ENCODE assay signal across 9 cellular contexts in genomic region chr22:40107244-40107643, GRCh38.
DNase-seq lines count a peak whose midpoint lies in the region; TF ChIP-seq lines count a peak whose summit lies in the region.
"Had no signal": no experiment of that assay in that cellular context is flagged by ENCODE, and none has a peak within 500 bp of the region (broad histone marks: within the 10 kb centered on the region; RNA-seq: fewer than 3 reads in every experiment).

No MANE protein-coding gene starts in this region.

- peak; percentile 8 for DNase-seq in EL
- no peak for DNase-seq in epithelial cell of proximal tubule (ENCODE audit: low read depth)
- no peak for DNase-seq in prostate gland (ENCODE audit: low spot score)
- no peak for DNase-seq in COLO829 (ENCODE audit: low spot score)
- no peak for DNase-seq in GDM1 (lab: John Stamatoyannopoulos, UW)
- no peak for DNase-seq in activated CD8-positive, alpha-beta memory T cell treated with anti-CD3 and anti-CD28 coated beads for 24 hours
- DNase-seq in NCI-H146 treated with DMSO at 0.1 percent for 48 hours (lab: John Stamatoyannopoulos, UW; ENCODE audit: unreplicated experiment) = no peak
- DNase-seq: NCI-H748 treated with DMSO at 0.1 percent for 48 hours had no signal

- no peaks in the 10 kb centered on the region for H3K27me3 ChIP-seq in OCI-LY1 (ENCODE audit: insufficient read depth, low read length)
- H3K27me3 ChIP-seq in prostate gland (replicated peaks; ENCODE audit: insufficient read depth) = no peaks in the 10 kb centered on the region

- no peak overlapping the region for H2AFZ ChIP-seq in OCI-LY1 (ENCODE audit: low read length)

- H3K9me3 ChIP-seq in OCI-LY1 (ENCODE audit: low read length) = peaks cover 3% of the 10 kb centered on the region; the same call in 1 of the 2 replicates
- no peaks in the 10 kb centered on the region for H3K9me3 ChIP-seq in prostate gland

- H3K4me2 ChIP-seq in OCI-LY1 (ENCODE audit: low read length) = peak overlapping the region; percentile 65

- H4K20me1 ChIP-seq in OCI-LY1 (ENCODE audit: insufficient read depth, low read length) = no peaks in the 10 kb centered on the region

- no peak for TF ChIP-seq POLR2A in prostate gland (IDR thresholded peaks at IDR 0.05)

- H3K9ac ChIP-seq in OCI-LY1 (ENCODE audit: low read length) = peak overlapping the region; percentile 32

- H3K79me2 ChIP-seq in OCI-LY1 (ENCODE audit: insufficient read depth, low read length) = peaks cover 37% of the 10 kb centered on the region

- H3K4me1 ChIP-seq in OCI-LY1 (ENCODE audit: insufficient read depth, low read length, severe bottlenecking) = peaks cover 35% of the 10 kb centered on the region
- peaks cover 20% of the 10 kb centered on the region for H3K4me1 ChIP-seq in prostate gland (replicated peaks)

- no peaks in the 10 kb centered on the region for H3F3A ChIP-seq in OCI-LY1 (ENCODE audit: insufficient read depth, low read length)

- H3K9me2 ChIP-seq in OCI-LY1 (ENCODE audit: low read depth, low read length) = no peaks in the 10 kb centered on the region

- intact Hi-C loops in prostate gland (cut with DNase I) = no loop called here

- TF ChIP-seq CTCF in OCI-LY1 (IDR thresholded peaks at IDR 0.05; ENCODE audit: low read length) (no peak), epithelial cell of proximal tubule (conservative IDR thresholded peaks at IDR 0.05; ENCODE audit: low read depth, low read length) (no peak), prostate gland (IDR thresholded peaks at IDR 0.05) (no peak)

- H3K27ac ChIP-seq in OCI-LY1 (ENCODE audit: low read depth, low read length, poor library complexity, severe bottlenecking) (no peak overlapping the region), prostate gland (peak overlapping the region; percentile 71 to 73)

- 5% methylated on average over 1 of the region's 1 CpG for WGBS in prostate gland

- H3K36me3 ChIP-seq in OCI-LY1 (ENCODE audit: insufficient read depth, low read length) = no peaks in the 10 kb centered on the region
- no peaks in the 10 kb centered on the region for H3K36me3 ChIP-seq in prostate gland

- H3K4me3 ChIP-seq in OCI-LY1 (ENCODE audit: low read depth, low read length, poor library complexity, severe bottlenecking) = peak overlapping the region; percentile 21
- H3K4me3 ChIP-seq in epithelial cell of proximal tubule (ENCODE audit: low read depth, low read length) = peak overlapping the region; percentile 22
- peak overlapping the region; percentile 7 to 18 for H3K4me3 ChIP-seq in prostate gland
